ENCODE assay signal across 33 cellular contexts in the genomic region with DNA sequence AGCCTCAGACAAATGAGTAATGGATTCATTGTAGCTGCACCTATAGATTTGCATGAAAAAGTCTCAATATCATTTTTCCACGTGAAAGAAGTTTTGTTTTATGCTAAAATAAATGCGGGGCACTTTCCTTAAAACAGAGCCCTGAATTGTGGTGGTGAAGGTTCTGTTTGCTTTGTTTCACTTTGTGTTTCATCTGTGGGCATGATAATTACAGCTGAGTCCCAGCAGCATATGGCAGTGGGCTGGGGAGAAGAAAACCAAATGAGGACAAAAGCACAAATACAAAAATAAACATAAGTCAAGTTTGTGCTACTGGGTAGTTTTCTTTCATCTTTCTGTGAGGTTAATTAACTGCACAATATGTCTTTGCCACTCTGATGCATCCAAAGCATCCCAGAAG.
"Had no signal": no experiment of that assay in that cellular context is flagged by ENCODE, and none has a peak within 500 bp of the region (broad histone marks: within the 10 kb centered on the region; RNA-seq: fewer than 3 reads in every experiment).

No MANE protein-coding gene starts in this region.

- H3K4me3 ChIP-seq: MG63 had no signal

- H3K36me3 ChIP-seq: MG63 had no signal

- DNase-seq: Karpas-422, Kasumi-1, MG63, MM.1S, MV-4-11, NCI-H1048, NCI-H1092, NCI-H1092 treated with DMSO at 0.1 percent for 48 hours, NCI-H1105, NCI-H1105 treated with DMSO at 0.1 percent for 48 hours, NCI-H1417 treated with DMSO at 0.1 percent for 48 hours, NCI-H1436, NCI-H1436 treated with DMSO at 0.1 percent for 48 hours, NCI-H146, NCI-H1694, NCI-H1694 treated with DMSO at 0.1 percent for 48 hours, NCI-H187, NCI-H187 treated with DMSO at 0.1 percent for 48 hours, NCI-H1930, NCI-H2029, NCI-H2029 treated with DMSO at 0.1 percent for 48 hours, NCI-H2081, NCI-H2081 treated with DMSO at 0.1 percent for 48 hours, NCI-H2107, NCI-H2171, NCI-H2171 treated with DMSO at 0.1 percent for 48 hours, NCI-H2227 treated with DMSO at 0.1 percent for 48 hours, NCI-H226, NCI-H345, NCI-H446, NCI-H446 treated with DMSO at 0.1 percent for 48 hours, NCI-H510A, NCI-H510A treated with DMSO at 0.1 percent for 48 hours had no signal

- H3K27me3 ChIP-seq: MG63 had no signal

- H3K9me3 ChIP-seq: MG63 had no signal
